ENCODE assay signal across 8 cellular contexts in the genomic region with DNA sequence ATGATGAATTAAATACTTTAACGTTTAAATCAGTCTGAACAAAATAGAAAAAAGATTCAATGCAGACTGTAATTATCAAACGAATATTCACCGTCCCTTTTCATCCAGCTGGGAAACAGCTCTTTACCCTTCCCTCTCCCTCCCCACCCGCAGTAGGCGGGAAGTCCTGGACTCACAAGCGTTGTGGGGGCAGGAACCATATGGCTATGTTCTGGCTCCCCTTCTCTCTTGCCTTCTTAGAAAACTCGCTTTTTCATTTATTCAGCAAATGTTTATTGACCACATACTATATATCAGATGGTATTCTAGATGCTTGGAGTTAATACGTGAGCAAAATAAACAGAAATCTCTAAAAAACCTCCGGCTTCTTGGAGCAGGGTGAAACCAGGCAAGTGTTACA. TPM values are rescaled to one million over a fixed set of nuclear protein-coding genes. Genes with fewer than 3 reads are reported as not detected.
A peak's percentile ranks its signal among the peaks of the same experiment; 100 is the strongest.
DNase-seq lines count a peak whose midpoint lies in the region; ATAC-seq and TF ChIP-seq lines count a peak whose summit lies in the region.

No MANE protein-coding gene starts in this region.

- peaks cover 15% of the 10 kb centered on the region for H3K4me1 ChIP-seq in OCI-LY1 (ENCODE audit: insufficient read depth, low read length, severe bottlenecking)
- peaks cover 7% of the 10 kb centered on the region for H3K4me1 ChIP-seq in endodermal cell (ENCODE audit: control insufficient read depth, insufficient read depth, low read length)

- no peak for TF ChIP-seq CTCF in CD4-positive, alpha-beta T cell (IDR thresholded peaks at IDR 0.05)
- TF ChIP-seq CTCF in OCI-LY1 (IDR thresholded peaks at IDR 0.05; ENCODE audit: low read length): no peak
- TF ChIP-seq CTCF in endodermal cell (conservative IDR thresholded peaks at IDR 0.05): no peak

- H3K27me3 ChIP-seq in CD4-positive, alpha-beta T cell (ENCODE audit: control insufficient read depth, insufficient read depth, low read length): no peaks in the 10 kb centered on the region
- no peaks in the 10 kb centered on the region for H3K27me3 ChIP-seq in OCI-LY1 (ENCODE audit: insufficient read depth, low read length)
- peaks cover 63% of the 10 kb centered on the region for H3K27me3 ChIP-seq in endodermal cell (ENCODE audit: control insufficient read depth, insufficient read depth, low read length, poor library complexity, severe bottlenecking)

- ATAC-seq in CD4-positive, alpha-beta T cell (ENCODE audit: poor library complexity): no peak
- ATAC-seq in HG02981 (IDR thresholded peaks at IDR 0.05; ENCODE audit: unreplicated experiment) (no peak), HG03196 (IDR thresholded peaks at IDR 0.05; ENCODE audit: unreplicated experiment) (no peak)

- peaks cover 7% of the 10 kb centered on the region for H3K36me3 Mint-ChIP-seq in CD4-positive, alpha-beta T cell (ENCODE audit: low read depth)
- H3K36me3 Mint-ChIP-seq in endodermal cell (ENCODE audit: low read depth): no peaks in the 10 kb centered on the region

- peak overlapping the region; percentile 75 for H3K27ac ChIP-seq in CD4-positive, alpha-beta T cell (ENCODE audit: low read depth, low read length)
- no peak overlapping the region for H3K27ac ChIP-seq in OCI-LY1 (ENCODE audit: low read depth, low read length, poor library complexity, severe bottlenecking)
- H3K27ac ChIP-seq in endodermal cell (ENCODE audit: low read depth, low read length): no peak overlapping the region

- no peaks in the 10 kb centered on the region for H3K79me2 ChIP-seq in OCI-LY1 (ENCODE audit: insufficient read depth, low read length)

- WGBS in endodermal cell (ENCODE audit: insufficient coverage in 1 of 2, insufficient read length in 1 of 2), 2 experiments: 43 to 63% methylated on average over 5 to 8 of the region's 9 CpGs

- peak overlapping the region; percentile 70 for H3K9ac ChIP-seq in OCI-LY1 (ENCODE audit: low read length)
- H3K9ac ChIP-seq in endodermal cell (ENCODE audit: extremely low read depth, low read length, poor library complexity, severe bottlenecking): no peak overlapping the region

- no peaks in the 10 kb centered on the region for H3K27me3 Mint-ChIP-seq in CD4-positive, alpha-beta T cell
- H3K27me3 Mint-ChIP-seq in endodermal cell (ENCODE audit: insufficient read depth): peaks cover 67% of the 10 kb centered on the region

- H2AFZ ChIP-seq in OCI-LY1 (ENCODE audit: low read length): peak overlapping the region; percentile 22; the same call in 1 of the 2 replicates

- peak overlapping the region; percentile 74 for H3K4me3 ChIP-seq in OCI-LY1 (ENCODE audit: low read depth, low read length, poor library complexity, severe bottlenecking)
- peak overlapping the region; percentile 79 for H3K4me3 ChIP-seq in endodermal cell (ENCODE audit: low read length)

- H3K9me2 ChIP-seq in OCI-LY1 (ENCODE audit: low read depth, low read length): no peaks in the 10 kb centered on the region

- POLR2A ChIA-PET in CD4-positive, alpha-beta T cell (lab: Charles Lee): interaction anchor here (0.6 to 2.6 kb wide), 10 partner anchors 22 to 515 kb away, joined by 3 to 51 read pairs (median 3); a partner anchor contains a TSS

- H3K4me2 ChIP-seq in OCI-LY1 (ENCODE audit: low read length): peak overlapping the region; percentile 61

- H4K20me1 ChIP-seq in OCI-LY1 (ENCODE audit: insufficient read depth, low read length): no peaks in the 10 kb centered on the region

- no peaks in the 10 kb centered on the region for H3F3A ChIP-seq in OCI-LY1 (ENCODE audit: insufficient read depth, low read length)

- intact Hi-C loops in CD4-positive, alpha-beta T cell (cut with DNase I, micrococcal nuclease): loop anchor here (1.0 to 5.0 kb wide), 4 partner anchors 25 to 165 kb away; a partner anchor contains a TSS

- H3K4me3 Mint-ChIP-seq in CD4-positive, alpha-beta T cell: peak overlapping the region; percentile 96
- H3K4me3 Mint-ChIP-seq in endodermal cell: peak overlapping the region; percentile 73

- H3K27ac Mint-ChIP-seq in CD4-positive, alpha-beta T cell: peak overlapping the region; percentile 95
- H3K27ac Mint-ChIP-seq in endodermal cell: peak overlapping the region; percentile 90

- H3K9me3 Mint-ChIP-seq in CD4-positive, alpha-beta T cell: no peaks in the 10 kb centered on the region
- H3K9me3 Mint-ChIP-seq in endodermal cell: peaks cover 3% of the 10 kb centered on the region

- H3K4me1 Mint-ChIP-seq in CD4-positive, alpha-beta T cell (ENCODE audit: low read depth): peaks cover 31% of the 10 kb centered on the region
- H3K4me1 Mint-ChIP-seq in endodermal cell: peaks cover 20% of the 10 kb centered on the region

- CTCF ChIA-PET in CD4-positive, alpha-beta T cell (lab: Charles Lee): interaction anchor here (0.7 to 1.2 kb wide), 3 partner anchors 36 to 116 kb away, joined by 3 read pairs; no protein-coding TSS in a partner anchor

- H3K36me3 ChIP-seq in OCI-LY1 (ENCODE audit: insufficient read depth, low read length) (no peaks in the 10 kb centered on the region), endodermal cell (ENCODE audit: control insufficient read depth, insufficient read depth, low read length) (no peaks in the 10 kb centered on the region)

- no peaks in the 10 kb centered on the region for H3K9me3 ChIP-seq in CD4-positive, alpha-beta T cell (ENCODE audit: control insufficient read depth, low read length)
- H3K9me3 ChIP-seq in OCI-LY1 (ENCODE audit: low read length) (no peaks in the 10 kb centered on the region), endodermal cell (ENCODE audit: control insufficient read depth, low read length) (peaks cover 2% of the 10 kb centered on the region)

- no peak for DNase-seq in CD4-positive, alpha-beta T cell
- no peak for DNase-seq in endodermal cell
- peak; percentile 18 for DNase-seq in occipital lobe (lab: John Stamatoyannopoulos, UW)
- DNase-seq in SK-N-DZ (ENCODE audit: low spot score): no peak
- DNase-seq in NCI-H1105 (lab: John Stamatoyannopoulos, UW): no peak

RNA-seq across cellular contexts. Expression of a gene that starts 0.7 kb away (rescaled TPM):
- total RNA-seq in CD4-positive, alpha-beta T cell: 10 to 100 TPM; 40.3 to 41.2 TPM
- total RNA-seq in endodermal cell (10 to 100 TPM in 1 of 2 donors, 1 to 10 TPM in 1; 8.9 to 12.2 TPM), occipital lobe (80.0 TPM)
- 18.3 TPM for polyA plus RNA-seq in endodermal cell (2013, experiment 1 of 2)
- 12.6 TPM for polyA plus RNA-seq in endodermal cell (2013, experiment 2 of 2)
- polyA plus RNA-seq in SK-N-DZ (2014; cell fraction: cytosol; rRNA removed): 15.8 and 18.4 TPM in 2 replicates
- 21.4 and 26.9 TPM in 2 replicates for polyA plus RNA-seq in SK-N-DZ (2014; cell fraction: nucleus; rRNA removed)

RNA-seq across cellular contexts. Expression of a gene that starts 25.7 kb away (rescaled TPM):
- 10 to 100 TPM; 18.1 to 19.1 TPM for total RNA-seq in CD4-positive, alpha-beta T cell
- 100 to 1,000 TPM; 151 to 165 TPM for total RNA-seq in endodermal cell
- 286 TPM for polyA plus RNA-seq in endodermal cell (2013, experiment 1 of 2)
- polyA plus RNA-seq in endodermal cell (2013, experiment 2 of 2): 283 TPM
- total RNA-seq in occipital lobe: 68.0 TPM
- polyA plus RNA-seq in SK-N-DZ (2014; cell fraction: cytosol; rRNA removed): 252 and 268 TPM in 2 replicates
- polyA plus RNA-seq in SK-N-DZ (2014; cell fraction: nucleus; rRNA removed): 207 and 238 TPM in 2 replicates
